ENCODE assay signal across 17 cellular contexts in genomic region chr13:41213919-41214318, GRCh38.
"Had no signal": no experiment of that assay in that cellular context is flagged by ENCODE, and none has a peak within 500 bp of the region (broad histone marks: within the 10 kb centered on the region; RNA-seq: fewer than 3 reads in every experiment).

No MANE protein-coding gene starts in this region.

- ATAC-seq: Right ventricle myocardium inferior, SK-N-SH treated with all-trans-retinoic acid at 6 μM for 48 hours had no signal

- DNase-seq: KBM-7, MV-4-11, NCI-H1092, NCI-H1105 treated with DMSO at 0.1 percent for 48 hours, NCI-H1417 treated with DMSO at 0.1 percent for 48 hours, NCI-H1694 treated with DMSO at 0.1 percent for 48 hours, NCI-H1930, NCI-H2081, NCI-H2107, NCI-H2227 treated with DMSO at 0.1 percent for 48 hours, NCI-H524, NCI-H526 treated with DMSO at 0.1 percent for 48 hours, NCI-H774, SHP77 treated with DMSO at 0.1 percent for 48 hours, SJCRH30 had no signal

- H3K27me3 ChIP-seq: SJCRH30 had no signal

- H3K4me3 ChIP-seq: SJCRH30 had no signal

- H3K27ac ChIP-seq: SJCRH30 had no signal
